In the genomic region with DNA sequence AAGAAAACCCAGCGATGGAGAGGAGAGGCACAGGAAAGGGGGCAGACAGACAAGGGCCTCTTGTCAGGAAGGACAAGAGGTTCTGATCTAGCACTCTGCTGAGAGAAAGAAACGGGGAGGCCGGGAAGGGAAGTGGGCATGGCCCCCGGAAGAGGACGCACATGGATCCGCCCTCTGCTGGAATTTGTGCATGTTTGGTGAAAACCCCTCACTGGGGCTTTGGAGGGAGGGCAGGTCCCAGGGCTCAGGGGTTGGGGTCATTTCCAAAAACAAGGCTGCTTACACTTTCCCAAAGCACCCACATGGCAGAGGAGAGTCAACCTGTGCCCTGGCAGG, we compare ENCODE assay signal across 10 cellular contexts. TPM values are rescaled to one million over a fixed set of nuclear protein-coding genes. Genes with fewer than 3 reads are reported as not detected.
A peak's percentile ranks its signal among the peaks of the same experiment; 100 is the strongest.
DNase-seq lines count a peak whose midpoint lies in the region; ATAC-seq, FAIRE-seq and TF ChIP-seq lines count a peak whose summit lies in the region.
"Had no signal": no experiment of that assay in that cellular context is flagged by ENCODE, and none has a peak within 500 bp of the region (broad histone marks: within the 10 kb centered on the region; RNA-seq: fewer than 3 reads in every experiment).

No MANE protein-coding gene starts in this region.

- H3K4me3 ChIP-seq in A549 (no peak overlapping the region), HUES64 (ENCODE audit: low read length) (0 out of 2 replicates have a peak overlapping the region, but pooled peaks have one; percentile 1), cardiac fibroblast (replicated peaks in 1 of 2; ENCODE audit: low read depth in 2 of 2, low read length in 2 of 2) (no peak overlapping the region)
- no peak overlapping the region for H3K4me3 ChIP-seq in naive thymus-derived CD4-positive, alpha-beta T cell (ENCODE audit: low read length)

- H3K27me3 Mint-ChIP-seq in naive thymus-derived CD4-positive, alpha-beta T cell: no peaks in the 10 kb centered on the region

- DNase-seq in A549 (ENCODE audit: low read depth in 1 of 2, low spot score in 1 of 2) (no peak), cardiac fibroblast (ENCODE audit: low read depth in 2 of 2) (peak; percentile 53 to 60), AG08395 (ENCODE audit: low spot score) (no peak), COR-L47 (lab: John Stamatoyannopoulos, UW) (no peak)
- DNase-seq in naive thymus-derived CD4-positive, alpha-beta T cell: no peak
- DNase-seq: kidney glomerular epithelial cell, SW 1271 had no signal

- peak overlapping the region; percentile 35; the same call in 1 of the 2 replicates for H3K9ac ChIP-seq in HUES64 (ENCODE audit: low read depth, low read length)

- POLR2A ChIA-PET in A549 (lab: Yijun Ruan, JAX): no interaction called here
- POLR2A ChIA-PET in naive thymus-derived CD4-positive, alpha-beta T cell (lab: Charles Lee): interaction anchor here (1.1 to 23.1 kb wide), 6 partner anchors 9 to 88 kb away, joined by 3 to 427 read pairs (median 24); partner anchors contain the start of gene ECE1

- H3K27me3 ChIP-seq in HUES64 (ENCODE audit: insufficient read depth, low read length): no peaks in the 10 kb centered on the region
- no peaks in the 10 kb centered on the region for H3K27me3 ChIP-seq in naive thymus-derived CD4-positive, alpha-beta T cell (ENCODE audit: control insufficient read depth in 2 of 2, insufficient read depth in 2 of 2, low read length in 2 of 2)

- peaks cover 0 to 19% (median 0%) of the 10 kb centered on the region in 5 donors for H3K36me3 Mint-ChIP-seq in naive thymus-derived CD4-positive, alpha-beta T cell

- peak overlapping the region; percentile 86 for H3K4me2 ChIP-seq in A549

- CTCF ChIA-PET in A549 (lab: Yijun Ruan, JAX): interaction anchor here (0.8 to 6.9 kb wide), 9 partner anchors 8 to 71 kb away, joined by 3 to 49 read pairs (median 12); no protein-coding TSS in a partner anchor
- CTCF ChIA-PET in naive thymus-derived CD4-positive, alpha-beta T cell (lab: Charles Lee): interaction anchor here (0.9 to 5.3 kb wide), 8 partner anchors 11 to 53 kb away, joined by 3 to 37 read pairs (median 8); partner anchors contain the start of gene ECE1

- no peaks in the 10 kb centered on the region for H3K9me3 Mint-ChIP-seq in naive thymus-derived CD4-positive, alpha-beta T cell

- H3K36me3 ChIP-seq in HUES64 (ENCODE audit: insufficient read depth, low read length): no peaks in the 10 kb centered on the region
- peaks cover 0 to 4% (median 0%) of the 10 kb centered on the region in 3 experiments for H3K36me3 ChIP-seq in naive thymus-derived CD4-positive, alpha-beta T cell (ENCODE audit: control insufficient read depth in 2 of 3, insufficient read depth in 3 of 3, low read length in 3 of 3)

- WGBS in A549 (ENCODE audit: missing lambda C conversion rate): 27% methylated on average over 6 of the region's 6 CpGs
- 32% methylated on average over 6 of the region's 6 CpGs for WGBS in HUES64

- ATAC-seq in A549 (0 out of 6 replicates have a peak, but pooled peaks of 1 of the 2 experiments have one; percentile 4), HG03045 (IDR thresholded peaks at IDR 0.05; ENCODE audit: unreplicated experiment) (no peak), HG02623 (IDR thresholded peaks at IDR 0.05; ENCODE audit: unreplicated experiment) (no peak)
- ATAC-seq in naive thymus-derived CD4-positive, alpha-beta T cell: no peak

- H3K27ac Mint-ChIP-seq in naive thymus-derived CD4-positive, alpha-beta T cell: peak overlapping the region; percentile 70 to 97 (median 93)

- H3K27ac ChIP-seq in A549: peak overlapping the region; percentile 94 to 98
- H3K27ac ChIP-seq in HUES64 (ENCODE audit: low read depth, low read length): peak overlapping the region; percentile 73
- peak overlapping the region; percentile 38 for H3K27ac ChIP-seq in naive thymus-derived CD4-positive, alpha-beta T cell (ENCODE audit: low read depth, low read length)

- intact Hi-C loops in naive thymus-derived CD4-positive, alpha-beta T cell (cut with micrococcal nuclease): no loop called here

- peaks cover 41 to 84% (median 74%) of the 10 kb centered on the region in 7 donors for H3K4me1 Mint-ChIP-seq in naive thymus-derived CD4-positive, alpha-beta T cell

- no peak for FAIRE-seq in A549 (lab: Jason Lieb, UNC)

- no peaks in the 10 kb centered on the region for H3K9me3 ChIP-seq in A549
- H3K9me3 ChIP-seq in HUES64 (ENCODE audit: insufficient read depth, low read depth, low read length): no peaks in the 10 kb centered on the region
- no peaks in the 10 kb centered on the region for H3K9me3 ChIP-seq in naive thymus-derived CD4-positive, alpha-beta T cell (ENCODE audit: control insufficient read depth in 2 of 3, low read length in 3 of 3)

- H3K4me3 Mint-ChIP-seq in naive thymus-derived CD4-positive, alpha-beta T cell: peak overlapping the region; percentile 29 to 88 (median 54)

- TF ChIP-seq RAD21 in A549 (conservative IDR thresholded peaks at IDR 0.05 in 1 of 2, IDR thresholded peaks at IDR 0.05 in 1 of 2): no peak

- TF ChIP-seq CTCF in A549 (IDR thresholded peaks at IDR 0.05) (no peak), cardiac fibroblast (IDR thresholded peaks at IDR 0.05; ENCODE audit: low read depth, low read length) (peak; percentile 2)

- TF ChIP-seq POLR2A in A549 (IDR thresholded peaks at IDR 0.05; ENCODE audit: low read length): no peak

- peaks cover 96% of the 10 kb centered on the region for H3K4me1 ChIP-seq in A549
- H3K4me1 ChIP-seq in HUES64 (ENCODE audit: insufficient read depth, low read length): peaks cover 92% of the 10 kb centered on the region
- H3K4me1 ChIP-seq in naive thymus-derived CD4-positive, alpha-beta T cell (ENCODE audit: control insufficient read depth in 2 of 2, insufficient read depth in 2 of 2, low read length in 2 of 2): peaks cover 33 to 51% of the 10 kb centered on the region in 2 donors

- no peak for TF ChIP-seq EP300 in A549 (IDR thresholded peaks at IDR 0.05)

TF ChIP-seq in A549, 52 proteins besides CTCF, POLR2A, EP300 and RAD21:
- TF ChIP-seq HOXB13 (CRISPR knock-in tag; IDR thresholded peaks at IDR 0.05; ENCODE audit: low read depth) (no peak), HOXA7 (CRISPR knock-in tag; IDR thresholded peaks at IDR 0.05) (no peak), CBX8 (IDR thresholded peaks at IDR 0.05) (no peak), TP53 (CRISPR knock-in tag; IDR thresholded peaks at IDR 0.05) (no peak), ZC3H11A (IDR thresholded peaks at IDR 0.05) (no peak), GATA3 (IDR thresholded peaks at IDR 0.05; ENCODE audit: borderline replicate concordance) (no peak)
- TF ChIP-seq, protein P1, sequence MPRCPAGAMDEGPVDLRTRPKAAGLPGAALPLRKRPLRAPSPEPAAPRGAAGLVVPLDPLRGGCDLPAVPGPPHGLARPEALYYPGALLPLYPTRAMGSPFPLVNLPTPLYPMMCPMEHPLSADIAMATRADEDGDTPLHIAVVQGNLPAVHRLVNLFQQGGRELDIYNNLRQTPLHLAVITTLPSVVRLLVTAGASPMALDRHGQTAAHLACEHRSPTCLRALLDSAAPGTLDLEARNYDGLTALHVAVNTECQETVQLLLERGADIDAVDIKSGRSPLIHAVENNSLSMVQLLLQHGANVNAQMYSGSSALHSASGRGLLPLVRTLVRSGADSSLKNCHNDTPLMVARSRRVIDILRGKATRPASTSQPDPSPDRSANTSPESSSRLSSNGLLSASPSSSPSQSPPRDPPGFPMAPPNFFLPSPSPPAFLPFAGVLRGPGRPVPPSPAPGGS (IDR thresholded peaks at IDR 0.05): no peak

RNA-seq across cellular contexts. Expression of gene ECE1, which starts 32.4 kb away (rescaled TPM):
- polyA plus RNA-seq in A549 (2011; rRNA removed) (81.8 and 86.4 TPM in 2 replicates), A549 (2017; fragmentation: RNase III; extraction: RNeasy Plus Mini Kit Qiagen cat#74134 plus additional on column Dnase treatment) (40.5 to 53.2 TPM (median 45.7 TPM) in 3 replicates)
- 32.0 and 38.7 TPM in 2 replicates for polyA plus RNA-seq in A549 (2012; cell fraction: cytosol; rRNA removed)
- 55.8 and 74.0 TPM in 2 replicates for polyA plus RNA-seq in A549 (2012; cell fraction: nucleus; rRNA removed)
- polyA minus RNA-seq in A549 (2011; rRNA and poly(A)+ RNA removed): 48.6 and 51.8 TPM in 2 replicates
- polyA plus RNA-seq in HUES64 (2013, experiment 1 of 2): 29.4 TPM
- polyA plus RNA-seq in HUES64 (2013, experiment 2 of 2): 36.1 TPM
- 10 to 100 TPM; 63.3 to 97.4 (median 72.2) TPM for total RNA-seq in naive thymus-derived CD4-positive, alpha-beta T cell
- polyA plus RNA-seq in naive thymus-derived CD4-positive, alpha-beta T cell: 10 to 100 TPM; 21.3 to 50.4 TPM

Comparison
In these comparisons a context has a peak if more than half of its experiments do, and no peak if none do; other contexts are left out.
1. DNase-seq: peak in cardiac fibroblast (2 of 2); none in A549 (0 of 2), naive thymus-derived CD4-positive, alpha-beta T cell (0 of 9), AG08395 (single experiment) and COR-L47 (single experiment).
2. H3K27ac ChIP-seq: peak in every context shown above with its lines; median percentile 96 in A549; 73 in HUES64; 38 in naive thymus-derived CD4-positive, alpha-beta T cell.